In genomic region chr6:128305976-128306375, GRCh38 we compare ENCODE assay signal across 18 cellular contexts.
"Had no signal": no experiment of that assay in that cellular context is flagged by ENCODE, and none has a peak within 500 bp of the region (broad histone marks: within the 10 kb centered on the region; RNA-seq: fewer than 3 reads in every experiment).

No MANE protein-coding gene starts in this region.

- H3K4me3 ChIP-seq: gastroesophageal sphincter, sigmoid colon, thyroid gland, upper lobe of right lung had no signal

- H3K9me3 ChIP-seq: gastroesophageal sphincter, sigmoid colon, thyroid gland, upper lobe of right lung had no signal

- H3K27ac ChIP-seq: gastroesophageal sphincter, sigmoid colon, thyroid gland, upper lobe of right lung, VCaP had no signal

- H3K36me3 ChIP-seq: gastroesophageal sphincter, sigmoid colon, thyroid gland, upper lobe of right lung had no signal

- H3K27me3 ChIP-seq: gastroesophageal sphincter, sigmoid colon, thyroid gland, upper lobe of right lung had no signal

- ATAC-seq: activated CD4-positive, CD25-positive, alpha-beta regulatory T cell treated with anti-CD3 and anti-CD28 coated beads, Interleukin-2, amount 50 U/mL, for 24 hours; gastroesophageal sphincter; left cardiac atrium; upper lobe of right lung had no signal

- H3K4me1 ChIP-seq: thyroid gland, upper lobe of right lung had no signal

- DNase-seq: activated CD4-positive, alpha-beta memory T cell treated with anti-CD3 and anti-CD28 coated beads, Interleukin-2, amount 10 ng/mL, durations not matched to agents 7 days and 5 days; activated CD4-positive, alpha-beta T cell treated with anti-CD3 and anti-CD28 coated beads, Interleukin-2, amount 10 ng/mL, durations not matched to agents 24 days and 14 days; activated gamma-delta T cell treated with Interleukin-2 at 50 U/mL for 16 hours; anterior cingulate cortex; central memory CD4-positive, alpha-beta T cell; effector memory CD4-positive, alpha-beta T cell; head of caudate nucleus; islet precursor cell; left cardiac atrium; nucleus accumbens; sigmoid colon; stimulated activated CD4-positive, alpha-beta T cell treated with anti-CD3 and anti-CD28 coated beads, Interleukin-4, amount 100 ng/mL, for 24 hours; substantia nigra; thyroid gland; upper lobe of right lung had no signal
